In genomic region chr21:46202592-46203202, GRCh38 we compare ENCODE assay signal across 16 cellular contexts. TPM values are rescaled to one million over a fixed set of nuclear protein-coding genes. Genes with fewer than 3 reads are reported as not detected.
DNase-seq lines count a peak whose midpoint lies in the region; FAIRE-seq and TF ChIP-seq lines count a peak whose summit lies in the region.
"Had no signal": no experiment of that assay in that cellular context is flagged by ENCODE, and none has a peak within 500 bp of the region (broad histone marks: within the 10 kb centered on the region; RNA-seq: fewer than 3 reads in every experiment).

No MANE protein-coding gene starts in this region.

- no peaks in the 10 kb centered on the region for H3K79me1 ChIP-seq in H1 (ENCODE audit: low read depth, low read length)

- 85% methylated on average over 6 of the region's 6 CpGs; no CpG with 5 or more reads in 1 of the 2 experiments for WGBS in H1 (ENCODE audit: extremely low coverage in 1 of 2, insufficient coverage in 1 of 2, insufficient read length in 1 of 2, insufficient replicate concordance in 2 of 2, low coverage in 1 of 2, low lambda C conversion rate in 2 of 2, missing lambda C conversion rate in 1 of 2), 2 experiments

- H3K27me3 Mint-ChIP-seq in nephron progenitor cell (ENCODE audit: low read depth, poor library complexity) = peaks cover under 1% of the 10 kb centered on the region

- no peak overlapping the region for H4K8ac ChIP-seq in H1 (ENCODE audit: extremely low read depth, insufficient read depth, low read length)

- no peak overlapping the region for H3K56ac ChIP-seq in H1 (replicated peaks; ENCODE audit: insufficient read length, low read depth, low read length)

- peaks cover 71% of the 10 kb centered on the region for H3K36me3 Mint-ChIP-seq in nephron progenitor cell (ENCODE audit: low read depth)

- no peaks in the 10 kb centered on the region for H3K4me1 ChIP-seq in H1 (replicated peaks in 1 of 4; ENCODE audit: control insufficient read depth in 3 of 4, insufficient read depth in 4 of 4, low read length in 3 of 4)
- H3K4me1 ChIP-seq: BE2C had no signal

- no peaks in the 10 kb centered on the region for H3K23me2 ChIP-seq in H1 (ENCODE audit: low read depth, low read length)

- POLR2A ChIA-PET in H1 (lab: Charles Lee; ENCODE audit: partially characterized antibody) = interaction anchor here (0.6 to 1.2 kb wide), 3 partner anchors 9 to 116 kb away, joined by 3 read pairs; no protein-coding TSS in a partner anchor

- no peak overlapping the region for H2BK12ac ChIP-seq in H1 (ENCODE audit: low read depth, low read length)

- no peak for FAIRE-seq in H1 (lab: Jason Lieb, UNC)
- FAIRE-seq: endometrium had no signal

- no peak overlapping the region for H4K91ac ChIP-seq in H1 (replicated peaks; ENCODE audit: insufficient read length, low read length)

- H3K9ac ChIP-seq in H1 (replicated peaks in 1 of 4; ENCODE audit: extremely low read depth in 1 of 4, low read depth in 3 of 4, low read length in 3 of 4) = no peak overlapping the region
- H3K9ac ChIP-seq: KMS-11 had no signal

- H3K4me2 ChIP-seq in H1 (ENCODE audit: insufficient read depth in 1 of 2, low read depth in 2 of 2, low read length in 2 of 2) = no peak overlapping the region
- H3K4me2 ChIP-seq: KMS-11 had no signal

- H4K20me1 ChIP-seq in H1 (replicated peaks in 1 of 2; ENCODE audit: control insufficient read depth in 1 of 2, insufficient read depth in 2 of 2, low read length in 2 of 2) = peaks cover 0 to 12% of the 10 kb centered on the region in 2 experiments

- H3K18ac ChIP-seq in H1 (ENCODE audit: extremely low read depth, low read length) = no peak overlapping the region

- no peak for TF ChIP-seq EP300 in H1 (IDR thresholded peaks at IDR 0.05; ENCODE audit: borderline replicate concordance in 1 of 2, low read depth in 2 of 2, low read length in 2 of 2)

- no peak for TF ChIP-seq POLR2A in H1 (IDR thresholded peaks at IDR 0.05; ENCODE audit: control extremely low read depth in 1 of 2, low read depth in 2 of 2, low read length in 2 of 2)

- no peaks in the 10 kb centered on the region for H3K9me3 ChIP-seq in H1 (ENCODE audit: insufficient read depth in 2 of 2, low read depth in 1 of 2, low read length in 1 of 2)
- H3K9me3 ChIP-seq: BE2C had no signal

- no peak for TF ChIP-seq RAD21 in H1 (IDR thresholded peaks at IDR 0.05 in 1 of 2, conservative IDR thresholded peaks at IDR 0.05 in 1 of 2; ENCODE audit: low read depth in 2 of 2, low read length in 2 of 2)

- no peak overlapping the region for H3K23ac ChIP-seq in H1 (ENCODE audit: insufficient read length)

- peaks cover 10 to 44% (median 31%) of the 10 kb centered on the region in 4 experiments; a peak in 7 of 8 replicates for H3K36me3 ChIP-seq in H1 (ENCODE audit: control insufficient read depth in 2 of 4, insufficient read depth in 4 of 4, low read length in 3 of 4)

- peak overlapping the region; percentile 15; the same call in 1 of the 2 replicates for H3K27ac ChIP-seq in H1 (ENCODE audit: low read depth, low read length)
- H3K27ac ChIP-seq: KMS-11 had no signal

- H3K4me3 ChIP-seq in Jurkat, Clone E6-1 (ENCODE audit: low read length) = no peak overlapping the region
- no peak overlapping the region for H3K4me3 ChIP-seq in H1 (ENCODE audit: extremely low read depth in 1 of 4, insufficient read depth in 2 of 4, low read depth in 3 of 4, low read length in 4 of 4)

- H3K27ac Mint-ChIP-seq in nephron progenitor cell = peak overlapping the region; percentile 94
- H3K27ac Mint-ChIP-seq: activated T-helper 2 cell treated with anti-CD3 and anti-CD28 coated beads, Interferon-gamma antibody, Interleukin-2, Interleukin-4, amounts not matched to agents 10 μg/mL and 5 μg/mL and 100 μg/mL, durations not matched to agents 14 hours and 24 hours and 36 hours; nephron; T-helper 2 cell treated with Interferon-gamma antibody and Interleukin-4, amounts not matched to agents 5 μg/mL and 100 μg/mL, for 36 hours had no signal

- no peak overlapping the region for H3K4me3 Mint-ChIP-seq in nephron progenitor cell
- H3K4me3 Mint-ChIP-seq: nephron; T-helper 2 cell treated with Interferon-gamma antibody and Interleukin-4, amounts not matched to agents 5 μg/mL and 100 μg/mL, for 36 hours had no signal

- DNase-seq in Jurkat, Clone E6-1 (ENCODE audit: low read depth, low spot score) = peak; percentile 64
- no peak for DNase-seq in H1 (ENCODE audit: low read depth in 1 of 2, low spot score in 2 of 2)
- no peak for DNase-seq in nephron progenitor cell
- no peak for DNase-seq in stimulated activated CD4-positive, alpha-beta T cell treated with anti-CD3 and anti-CD28 coated beads, Interleukin-4, amount 100 ng/mL, for 1 hour
- no peak for DNase-seq in GM20000 (ENCODE audit: low spot score)
- DNase-seq in OCI-M1 (lab: John Stamatoyannopoulos, UW) = no peak
- DNase-seq: BE2C, DMS79 treated with DMSO at 0.1 percent for 48 hours, NCI-H1436 treated with DMSO at 0.1 percent for 48 hours, NCI-H524, right cardiac atrium had no signal

- no peak overlapping the region for H3K14ac ChIP-seq in H1 (ENCODE audit: insufficient read length)

- CTCF ChIA-PET in H1 (lab: Charles Lee; ENCODE audit: partially characterized antibody) = interaction anchor here (0.8 to 1.5 kb wide), 4 partner anchors 13 to 50 kb away, joined by 3 to 5 read pairs (median 3); no protein-coding TSS in a partner anchor

- H2AFZ ChIP-seq in H1 (ENCODE audit: low read length) = no peak overlapping the region

- no peaks in the 10 kb centered on the region for H3K27me3 ChIP-seq in H1 (replicated peaks in 1 of 4; ENCODE audit: control insufficient read depth in 3 of 4, extremely low read depth in 1 of 4, insufficient read depth in 3 of 4, low read length in 3 of 4)
- H3K27me3 ChIP-seq: BE2C had no signal

- H3K79me2 ChIP-seq in H1 (ENCODE audit: control insufficient read depth in 1 of 2, insufficient read depth in 2 of 2, low read length in 2 of 2) = no peaks in the 10 kb centered on the region

- H2BK15ac ChIP-seq in H1 (ENCODE audit: low read length) = no peak overlapping the region

- no peak overlapping the region for H2BK120ac ChIP-seq in H1 (replicated peaks; ENCODE audit: low read depth, low read length)

- TF ChIP-seq CTCF in H1 (IDR thresholded peaks at IDR 0.05; ENCODE audit: control extremely low read depth in 1 of 3, insufficient read depth in 1 of 3, low read depth in 1 of 3, low read length in 3 of 3) (no peak), nephron progenitor cell (IDR thresholded peaks at IDR 0.05) (no peak), GM20000 (IDR thresholded peaks at IDR 0.05; ENCODE audit: extremely low read depth, missing control alignments) (no peak)

- H3K4ac ChIP-seq in H1 (replicated peaks; ENCODE audit: insufficient read length, low read depth, low read length) = no peak overlapping the region

- no peak overlapping the region for H4K5ac ChIP-seq in H1 (ENCODE audit: insufficient read length, low read depth, low read length)

- H2BK20ac ChIP-seq in H1 (ENCODE audit: low read length) = no peak overlapping the region

- no peak overlapping the region for H2AK5ac ChIP-seq in H1 (ENCODE audit: low read depth, low read length)

- peaks cover 13% of the 10 kb centered on the region for H3K4me1 Mint-ChIP-seq in nephron progenitor cell
- H3K4me1 Mint-ChIP-seq: nephron had no signal

- peaks cover 15% of the 10 kb centered on the region for H3K9me3 Mint-ChIP-seq in nephron progenitor cell
- H3K9me3 Mint-ChIP-seq: activated T-helper 2 cell treated with anti-CD3 and anti-CD28 coated beads, Interferon-gamma antibody, Interleukin-2, Interleukin-4, amounts not matched to agents 10 μg/mL and 5 μg/mL and 100 μg/mL, durations not matched to agents 14 hours and 24 hours and 36 hours; nephron; T-helper 2 cell treated with Interferon-gamma antibody and Interleukin-4, amounts not matched to agents 5 μg/mL and 100 μg/mL, for 36 hours had no signal

- H2BK5ac ChIP-seq in H1 (ENCODE audit: low read depth, low read length) = no peak overlapping the region

TF ChIP-seq in H1, 55 proteins besides CTCF, POLR2A, EP300 and RAD21 (continues in another document):
- TF ChIP-seq RBBP5 (IDR thresholded peaks at IDR 0.05; ENCODE audit: borderline replicate concordance, low read depth, low read length) (no peak), CREB1 (IDR thresholded peaks at IDR 0.05) (no peak), JUND (IDR thresholded peaks at IDR 0.05; ENCODE audit: low read length) (no peak)

RNA-seq across cellular contexts. Expression of gene SPATC1L, which starts 18.4 kb away (rescaled TPM):
- 26.8 TPM for polyA plus RNA-seq in Jurkat, Clone E6-1 (2012; ENCODE audit: insufficient read depth, insufficient read length)
- total RNA-seq in H1 (2021; fragmentation: NEBNext Ultra II Directional; extraction: Animal tissue kit (Norgen Biotek cat#: 25700)) = 49.4 and 50.0 TPM in 2 replicates
- 24.9 and 44.8 TPM in 2 replicates for polyA plus RNA-seq in H1 (2011; rRNA removed)
- polyA plus RNA-seq in H1 (2011; cell fraction: cytosol; rRNA removed) = 16.4 TPM
- 43.3 TPM for polyA plus RNA-seq in H1 (2011; cell fraction: nucleus; rRNA removed)
- 38.0 to 56.9 TPM (median 53.3 TPM) in 4 replicates for polyA plus RNA-seq in H1 (2012, experiment 1 of 2)
- 50.4 TPM for polyA plus RNA-seq in H1 (2012, experiment 2 of 2)
- 48.1 TPM for polyA plus RNA-seq in H1 (2013, experiment 1 of 2)
- 48.0 TPM for polyA plus RNA-seq in H1 (2013, experiment 2 of 2)
- 6.2 and 7.1 TPM in 2 replicates for polyA minus RNA-seq in H1 (2011; rRNA and poly(A)+ RNA removed)
- 30.3 TPM for polyA minus RNA-seq in H1 (2011; cell fraction: cytosol; rRNA and poly(A)+ RNA removed)
- polyA minus RNA-seq in H1 (2011; cell fraction: nucleus; rRNA and poly(A)+ RNA removed) = 21.2 TPM

RNA-seq across cellular contexts. Expression of gene LSS, which starts 25.9 kb away (rescaled TPM):
- polyA plus RNA-seq in Jurkat, Clone E6-1 (2012; ENCODE audit: insufficient read depth, insufficient read length) = 70.2 TPM
- 96.1 and 102 TPM in 2 replicates for total RNA-seq in H1 (2021; fragmentation: NEBNext Ultra II Directional; extraction: Animal tissue kit (Norgen Biotek cat#: 25700))
- 123 and 139 TPM in 2 replicates for polyA plus RNA-seq in H1 (2011; rRNA removed)
- polyA plus RNA-seq in H1 (2011; cell fraction: cytosol; rRNA removed) = 103 TPM
- polyA plus RNA-seq in H1 (2011; cell fraction: nucleus; rRNA removed) = 268 TPM
- 69.5 to 87.3 TPM (median 75.9 TPM) in 4 replicates for polyA plus RNA-seq in H1 (2012, experiment 1 of 2)
- polyA plus RNA-seq in H1 (2012, experiment 2 of 2) = 71.3 TPM
- 69.2 TPM for polyA plus RNA-seq in H1 (2013, experiment 1 of 2)
- 66.2 TPM for polyA plus RNA-seq in H1 (2013, experiment 2 of 2)
- polyA minus RNA-seq in H1 (2011; rRNA and poly(A)+ RNA removed) = 177 and 193 TPM in 2 replicates
- polyA minus RNA-seq in H1 (2011; cell fraction: cytosol; rRNA and poly(A)+ RNA removed) = 56.7 TPM
- polyA minus RNA-seq in H1 (2011; cell fraction: nucleus; rRNA and poly(A)+ RNA removed) = 69.8 TPM

RNA-seq across cellular contexts. Expression of gene FTCD, which starts 47.3 kb away (rescaled TPM):
- polyA plus RNA-seq in Jurkat, Clone E6-1 (2012; ENCODE audit: insufficient read depth, insufficient read length) = not detected
- total RNA-seq in H1 (2021; fragmentation: NEBNext Ultra II Directional; extraction: Animal tissue kit (Norgen Biotek cat#: 25700)) = 3.3 and 6.0 TPM in 2 replicates
- polyA plus RNA-seq in H1 (2011; rRNA removed) = 4.9 and 7.3 TPM in 2 replicates
- polyA plus RNA-seq in H1 (2011; cell fraction: cytosol; rRNA removed) = 5.2 TPM
- 21.4 TPM for polyA plus RNA-seq in H1 (2011; cell fraction: nucleus; rRNA removed)
- polyA plus RNA-seq in H1 (2012, experiment 1 of 2) = 5.9 to 9.8 TPM (median 7.8 TPM) in 4 replicates
- 2.3 TPM for polyA plus RNA-seq in H1 (2012, experiment 2 of 2)
- 3.9 TPM for polyA plus RNA-seq in H1 (2013, experiment 1 of 2)
- polyA plus RNA-seq in H1 (2013, experiment 2 of 2) = 4.0 TPM
- polyA minus RNA-seq in H1 (2011; rRNA and poly(A)+ RNA removed) = 3.0 and 4.7 TPM in 2 replicates
- polyA minus RNA-seq in H1 (2011; cell fraction: cytosol; rRNA and poly(A)+ RNA removed) = 6.4 TPM
- polyA minus RNA-seq in H1 (2011; cell fraction: nucleus; rRNA and poly(A)+ RNA removed) = 6.1 TPM
